26 cellular contexts compared by ENCODE assay signal in the genomic region with DNA sequence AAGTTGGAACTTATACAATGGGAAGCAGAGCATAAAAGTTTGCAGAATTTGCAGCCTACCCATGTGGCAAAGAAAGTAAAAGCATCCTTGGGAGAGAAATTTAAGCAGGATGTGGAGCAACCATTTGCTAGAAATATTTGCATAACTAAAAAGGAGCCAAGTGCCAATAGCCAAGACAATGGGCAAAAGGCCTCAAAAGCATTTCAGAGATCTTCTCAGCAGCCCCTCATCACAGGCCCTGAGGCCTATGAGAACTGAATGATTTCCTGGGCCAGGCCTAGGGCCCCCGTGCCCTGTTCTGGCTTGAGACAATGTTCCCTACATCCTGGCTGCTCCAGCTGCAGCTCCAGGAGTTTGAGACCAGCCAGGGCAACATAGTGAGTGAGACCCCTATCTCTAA. TPM values are rescaled to one million over a fixed set of nuclear protein-coding genes. Genes with fewer than 3 reads are reported as not detected.
"Had no signal": no experiment of that assay in that cellular context is flagged by ENCODE, and none has a peak within 500 bp of the region (broad histone marks: within the 10 kb centered on the region; RNA-seq: fewer than 3 reads in every experiment).

No MANE protein-coding gene starts in this region.

- H3K27me3 ChIP-seq: ovary, sigmoid colon had no signal

- ATAC-seq: mucosa of descending colon; naive thymus-derived CD4-positive, alpha-beta T cell; natural killer cell treated with Interleukin-12 subunit alpha and Interleukin-12 subunit beta and Interleukin-15 and Interleukin-18, amount 100 ng/mL, for 72 hours; right cardiac atrium; stimulated activated effector memory CD8-positive, alpha-beta T cell treated with anti-CD3 and anti-CD28 coated beads, Interleukin-12 subunit alpha, Interleukin-12 subunit beta, amount 100 ng/mL, for 72 hours; upper lobe of right lung had no signal

- H3K4me1 Mint-ChIP-seq: naive thymus-derived CD4-positive, alpha-beta T cell; stimulated activated effector memory CD8-positive, alpha-beta T cell treated with anti-CD3 and anti-CD28 coated beads, Interleukin-12 subunit alpha, Interleukin-12 subunit beta, amount 100 ng/mL, for 72 hours had no signal

- H3K27ac ChIP-seq: left ventricle myocardium inferior, ovary, sigmoid colon, spleen, suprapubic skin, thoracic aorta, tibial artery, upper lobe of right lung had no signal

- H3K4me1 ChIP-seq: left ventricle myocardium inferior, sigmoid colon, spleen, suprapubic skin, tibial artery, upper lobe of right lung had no signal

- H3K4me3 ChIP-seq: left ventricle myocardium inferior, lung, mucosa of descending colon, ovary, sigmoid colon, spleen, suprapubic skin, thoracic aorta, tibial artery, upper lobe of right lung had no signal

- H3K36me3 Mint-ChIP-seq: natural killer cell treated with Interleukin-12 subunit alpha and Interleukin-12 subunit beta and Interleukin-15 and Interleukin-18, amount 100 ng/mL, for 72 hours; stimulated activated effector memory CD8-positive, alpha-beta T cell treated with anti-CD3 and anti-CD28 coated beads, Interleukin-12 subunit alpha, Interleukin-12 subunit beta, amount 100 ng/mL, for 72 hours had no signal

- H3K27ac Mint-ChIP-seq: naive thymus-derived CD4-positive, alpha-beta T cell; natural killer cell treated with Interleukin-12 subunit alpha and Interleukin-12 subunit beta and Interleukin-15 and Interleukin-18, amount 100 ng/mL, for 72 hours; progenitor cell of endocrine pancreas; stimulated activated effector memory CD8-positive, alpha-beta T cell treated with anti-CD3 and anti-CD28 coated beads, Interleukin-12 subunit alpha, Interleukin-12 subunit beta, amount 100 ng/mL, for 72 hours; stimulated activated naive CD8-positive, alpha-beta T cell treated with anti-CD3 and anti-CD28 coated beads, Interleukin-15, Interleukin-2, amounts not matched to agents 100 ng/mL and 50 ng/mL, for 24 hours had no signal

- H3K36me3 ChIP-seq: left ventricle myocardium inferior, ovary, sigmoid colon, spleen, suprapubic skin, thoracic aorta, tibial artery, upper lobe of right lung had no signal

- H3K9me3 ChIP-seq: left ventricle myocardium inferior, mucosa of descending colon, ovary, sigmoid colon, spleen, suprapubic skin, thoracic aorta, tibial artery, upper lobe of right lung had no signal

- DNase-seq: hypothalamus; islet precursor cell; left ventricle myocardium inferior; midbrain; mucosa of descending colon; naive thymus-derived CD4-positive, alpha-beta T cell; ovary; retina; right cardiac atrium; sigmoid colon; small intestine; spleen; stimulated activated CD4-positive, alpha-beta T cell treated with anti-CD3 and anti-CD28 coated beads, Interleukin-4, amount 100 ng/mL, for 24 hours; stimulated activated naive CD4-positive, alpha-beta T cell; tibial artery; trophoblast cell; upper lobe of right lung had no signal

- H3K4me3 Mint-ChIP-seq: naive thymus-derived CD4-positive, alpha-beta T cell; natural killer cell treated with Interleukin-12 subunit alpha and Interleukin-12 subunit beta and Interleukin-15 and Interleukin-18, amount 100 ng/mL, for 72 hours; stimulated activated effector memory CD8-positive, alpha-beta T cell treated with anti-CD3 and anti-CD28 coated beads, Interleukin-12 subunit alpha, Interleukin-12 subunit beta, amount 100 ng/mL, for 72 hours; stimulated activated naive CD8-positive, alpha-beta T cell treated with anti-CD3 and anti-CD28 coated beads, Interleukin-15, Interleukin-2, amounts not matched to agents 100 ng/mL and 50 ng/mL, for 24 hours had no signal

- H3K9me3 Mint-ChIP-seq: natural killer cell treated with Interleukin-12 subunit alpha and Interleukin-12 subunit beta and Interleukin-15 and Interleukin-18, amount 100 ng/mL, for 72 hours; stimulated activated effector memory CD8-positive, alpha-beta T cell treated with anti-CD3 and anti-CD28 coated beads, Interleukin-12 subunit alpha, Interleukin-12 subunit beta, amount 100 ng/mL, for 72 hours; stimulated activated naive CD8-positive, alpha-beta T cell treated with anti-CD3 and anti-CD28 coated beads, Interleukin-15, Interleukin-2, amounts not matched to agents 100 ng/mL and 50 ng/mL, for 24 hours had no signal

RNA-seq across cellular contexts. Expression of a gene that starts 34.9 kb away (rescaled TPM):
- total RNA-seq: kidney epithelial cell; left ventricle myocardium inferior; lung; naive thymus-derived CD4-positive, alpha-beta T cell; natural killer cell treated with Interleukin-12 subunit alpha and Interleukin-12 subunit beta and Interleukin-15 and Interleukin-18, amount 100 ng/mL, for 72 hours; upper lobe of right lung had no signal
- polyA plus RNA-seq: lung; naive thymus-derived CD4-positive, alpha-beta T cell; neural cell had no signal
